7 cellular contexts compared by ENCODE assay signal in the genomic region with DNA sequence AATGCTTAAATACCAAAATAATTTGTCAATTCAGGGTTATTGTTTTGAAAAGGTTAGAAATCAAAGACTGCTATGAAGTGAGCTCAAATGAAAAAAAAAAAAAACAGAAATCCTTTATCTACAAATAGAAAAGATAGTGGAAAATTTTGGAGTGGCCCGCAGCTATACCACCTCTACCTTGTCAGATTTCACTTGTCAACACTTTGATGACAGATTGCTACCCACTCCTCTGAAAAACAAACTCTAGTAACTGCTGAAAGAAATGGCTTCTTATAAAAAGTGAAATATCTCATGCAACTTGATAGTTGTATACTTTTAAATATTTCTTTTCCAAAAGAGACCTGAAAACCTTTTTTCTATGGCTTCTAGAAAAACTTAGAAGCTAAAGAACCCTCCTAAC.
"Had no signal": no experiment of that assay in that cellular context is flagged by ENCODE, and none has a peak within 500 bp of the region (broad histone marks: within the 10 kb centered on the region; RNA-seq: fewer than 3 reads in every experiment).

No MANE protein-coding gene starts in this region.

- H3K4me2 ChIP-seq: KMS-11 had no signal

- ATAC-seq: HepG2 had no signal

- H3K27ac ChIP-seq: HL-60, KMS-11 had no signal

- DNase-seq: IMR-90, KBM-7, KG1 had no signal

- FAIRE-seq: HepG2, HTR-8/SVneo had no signal

- H3K9ac ChIP-seq: KMS-11 had no signal
